ENCODE assay signal across 14 cellular contexts in genomic region chr6:51273228-51273961, GRCh38.
DNase-seq lines count a peak whose midpoint lies in the region; ATAC-seq lines count a peak whose summit lies in the region.
"Had no signal": no experiment of that assay in that cellular context is flagged by ENCODE, and none has a peak within 500 bp of the region (broad histone marks: within the 10 kb centered on the region; RNA-seq: fewer than 3 reads in every experiment).

No MANE protein-coding gene starts in this region.

- H3K9me3 Mint-ChIP-seq in natural killer cell treated with Interleukin-12 subunit alpha and Interleukin-12 subunit beta and Interleukin-15 and Interleukin-18, amount 100 ng/mL, for 72 hours, result peaks cover 6% of the 10 kb centered on the region

- no peak overlapping the region for H3K4me3 ChIP-seq in skeletal muscle tissue (ENCODE audit: low read length in 3 of 3)
- H3K4me3 ChIP-seq in effector memory CD4-positive, alpha-beta T cell (ENCODE audit: insufficient read depth, low read depth, low read length, poor library complexity, severe bottlenecking), result no peak overlapping the region
- H3K4me3 ChIP-seq: PC-9, suprapubic skin had no signal

- no peak overlapping the region for H3K9ac ChIP-seq in skeletal muscle tissue (ENCODE audit: low read depth in 1 of 3, low read length in 3 of 3)

- DNase-seq in SIG-M5 treated with dmso at 0.1 percent for 504 hours (lab: John Stamatoyannopoulos, UW; ENCODE audit: unreplicated experiment), result peak; percentile 4
- DNase-seq in SIG-M5 (lab: John Stamatoyannopoulos, UW), result no peak
- peak; percentile 37 for DNase-seq in OCI-M1 (lab: John Stamatoyannopoulos, UW)
- DNase-seq in inferior parietal cortex (ENCODE audit: extremely low spot score), result peak; percentile 17
- no peak for DNase-seq in stimulated activated CD4-positive, alpha-beta T cell treated with anti-CD3 and anti-CD28 coated beads, Interleukin-12 subunit alpha, Interleukin-12 subunit beta, amount 100 ng/mL, for 4 hours
- no peak for DNase-seq in effector memory CD4-positive, alpha-beta T cell
- DNase-seq in natural killer cell treated with Interleukin-12 subunit alpha and Interleukin-12 subunit beta and Interleukin-15 and Interleukin-18, amount 100 ng/mL, for 72 hours (ENCODE audit: low spot score), result no peak
- DNase-seq: activated CD4-positive, alpha-beta T cell treated with anti-CD3 and anti-CD28 coated beads for 48 hours; NCI-H2029 treated with DMSO at 0.1 percent for 48 hours; PC-9; T-helper 17 cell had no signal

- no peak overlapping the region for H3K27ac Mint-ChIP-seq in natural killer cell treated with Interleukin-12 subunit alpha and Interleukin-12 subunit beta and Interleukin-15 and Interleukin-18, amount 100 ng/mL, for 72 hours
- H3K27ac Mint-ChIP-seq: IgD-negative memory B cell, T-helper 17 cell had no signal

- no peaks in the 10 kb centered on the region for H3K4me1 Mint-ChIP-seq in natural killer cell treated with Interleukin-12 subunit alpha and Interleukin-12 subunit beta and Interleukin-15 and Interleukin-18, amount 100 ng/mL, for 72 hours (ENCODE audit: low read depth in 2 of 2)
- H3K4me1 Mint-ChIP-seq: IgD-negative memory B cell, T-helper 17 cell had no signal

- H3K9me3 ChIP-seq in skeletal muscle tissue (ENCODE audit: control insufficient read depth in 3 of 3, low read length in 3 of 3), result no peaks in the 10 kb centered on the region
- H3K9me3 ChIP-seq in effector memory CD4-positive, alpha-beta T cell (ENCODE audit: control insufficient read depth, low read length), result no peaks in the 10 kb centered on the region
- H3K9me3 ChIP-seq: suprapubic skin had no signal

- H3K27ac ChIP-seq in skeletal muscle tissue (ENCODE audit: low read depth, low read length), result peak overlapping the region; percentile 53
- H3K27ac ChIP-seq in effector memory CD4-positive, alpha-beta T cell (ENCODE audit: insufficient read depth, low read length, poor library complexity, severe bottlenecking), result no peak overlapping the region
- H3K27ac ChIP-seq: PC-9, suprapubic skin had no signal

- no peaks in the 10 kb centered on the region for H3K27me3 Mint-ChIP-seq in natural killer cell treated with Interleukin-12 subunit alpha and Interleukin-12 subunit beta and Interleukin-15 and Interleukin-18, amount 100 ng/mL, for 72 hours
- H3K27me3 Mint-ChIP-seq: IgD-negative memory B cell, T-helper 17 cell had no signal

- H3K36me3 ChIP-seq in skeletal muscle tissue (ENCODE audit: control insufficient read depth in 3 of 3, insufficient read depth in 3 of 3, low read length in 3 of 3), result no peaks in the 10 kb centered on the region
- no peaks in the 10 kb centered on the region for H3K36me3 ChIP-seq in effector memory CD4-positive, alpha-beta T cell (ENCODE audit: control insufficient read depth, insufficient read depth, low read length)
- H3K36me3 ChIP-seq: suprapubic skin had no signal

- H3K27me3 ChIP-seq in skeletal muscle tissue (ENCODE audit: control insufficient read depth in 3 of 3, insufficient read depth in 3 of 3, low read length in 3 of 3), result no peaks in the 10 kb centered on the region
- no peaks in the 10 kb centered on the region for H3K27me3 ChIP-seq in effector memory CD4-positive, alpha-beta T cell (replicated peaks; ENCODE audit: control insufficient read depth, insufficient read depth, low read length, poor library complexity, severe bottlenecking)
- H3K27me3 ChIP-seq: suprapubic skin had no signal

- H3K4me3 Mint-ChIP-seq in natural killer cell treated with Interleukin-12 subunit alpha and Interleukin-12 subunit beta and Interleukin-15 and Interleukin-18, amount 100 ng/mL, for 72 hours, result no peak overlapping the region
- H3K4me3 Mint-ChIP-seq: IgD-negative memory B cell, T-helper 17 cell had no signal

- no peak for ATAC-seq in natural killer cell treated with Interleukin-12 subunit alpha and Interleukin-12 subunit beta and Interleukin-15 and Interleukin-18, amount 100 ng/mL, for 72 hours
- ATAC-seq: T-helper 17 cell had no signal

- no peaks in the 10 kb centered on the region for H3K36me3 Mint-ChIP-seq in natural killer cell treated with Interleukin-12 subunit alpha and Interleukin-12 subunit beta and Interleukin-15 and Interleukin-18, amount 100 ng/mL, for 72 hours
- H3K36me3 Mint-ChIP-seq: IgD-negative memory B cell had no signal

- H3K4me1 ChIP-seq in skeletal muscle tissue (ENCODE audit: control insufficient read depth in 3 of 3, insufficient read depth in 3 of 3, low read length in 3 of 3), result no peaks in the 10 kb centered on the region
- no peaks in the 10 kb centered on the region for H3K4me1 ChIP-seq in effector memory CD4-positive, alpha-beta T cell (ENCODE audit: control insufficient read depth, insufficient read depth, low read length, poor library complexity, severe bottlenecking)
- H3K4me1 ChIP-seq: suprapubic skin had no signal

Comparison
In these comparisons a context has a peak if more than half of its experiments do, and no peak if none do; other contexts are left out.
1. DNase-seq: peak in SIG-M5 treated with dmso at 0.1 percent for 504 hours (single experiment), OCI-M1 (single experiment) and inferior parietal cortex (single experiment); none in SIG-M5 (single experiment), stimulated activated CD4-positive, alpha-beta T cell treated with anti-CD3 and anti-CD28 coated beads, Interleukin-12 subunit alpha, Interleukin-12 subunit beta, amount 100 ng/mL, for 4 hours (single experiment), effector memory CD4-positive, alpha-beta T cell (0 of 3) and natural killer cell treated with Interleukin-12 subunit alpha and Interleukin-12 subunit beta and Interleukin-15 and Interleukin-18, amount 100 ng/mL, for 72 hours (single experiment).